Comparison of ENCODE assay signal across 11 cellular contexts in genomic region chr11:46541593-46542371, GRCh38. TPM values are rescaled to one million over a fixed set of nuclear protein-coding genes. Genes with fewer than 3 reads are reported as not detected.
DNase-seq lines count a peak whose midpoint lies in the region; ATAC-seq and TF ChIP-seq lines count a peak whose summit lies in the region.
"Had no signal": no experiment of that assay in that cellular context is flagged by ENCODE, and none has a peak within 500 bp of the region (broad histone marks: within the 10 kb centered on the region; RNA-seq: fewer than 3 reads in every experiment).

No MANE protein-coding gene starts in this region.

- H3K4me3 ChIP-seq in A673 (ENCODE audit: low read depth, low read length, poor library complexity, severe bottlenecking) (no peak overlapping the region), lung (no peak overlapping the region)
- H3K4me3 ChIP-seq: tibial nerve had no signal

- no peaks in the 10 kb centered on the region for H3K9me3 ChIP-seq in A673 (ENCODE audit: low read depth, low read length, poor library complexity, severe bottlenecking)
- no peaks in the 10 kb centered on the region for H3K9me3 ChIP-seq in lung (ENCODE audit: control insufficient read depth in 2 of 2, insufficient read depth in 1 of 2, low read length in 1 of 2)
- H3K9me3 ChIP-seq: tibial nerve had no signal

- intact Hi-C loops in A673 (cut with micrococcal nuclease; ENCODE audit: unreplicated experiment) = no loop called here

- peaks cover 62% of the 10 kb centered on the region for H3K36me3 ChIP-seq in A673 (ENCODE audit: insufficient read depth, low read length, poor library complexity, severe bottlenecking)
- peaks cover 31 to 32% of the 10 kb centered on the region in 2 donors for H3K36me3 ChIP-seq in lung (ENCODE audit: control insufficient read depth in 2 of 2, insufficient read depth in 2 of 2, low read length in 2 of 2)

- ATAC-seq in lung (ENCODE audit: insufficient read depth, low FRiP score) (peak; percentile 72), GM21447 (IDR thresholded peaks at IDR 0.05; ENCODE audit: unreplicated experiment) (no peak), HG02623 (IDR thresholded peaks at IDR 0.05; ENCODE audit: unreplicated experiment) (no peak)

- H3K27me3 ChIP-seq in A673 (replicated peaks; ENCODE audit: insufficient read depth, low read depth, low read length, poor library complexity) = no peaks in the 10 kb centered on the region
- no peaks in the 10 kb centered on the region for H3K27me3 ChIP-seq in lung (ENCODE audit: control insufficient read depth, insufficient read depth)
- H3K27me3 ChIP-seq: tibial nerve had no signal

- DNase-seq in A673 (ENCODE audit: low spot score) (no peak), NCI-H2029 treated with DMSO at 0.1 percent for 48 hours (lab: John Stamatoyannopoulos, UW) (peak; percentile 91), cerebellar cortex (ENCODE audit: low spot score) (peak; percentile 77), lung (ENCODE audit: low spot score) (peak; percentile 89), HuH-7 (ENCODE audit: low spot score) (no peak), T1000 (lab: John Stamatoyannopoulos, UW) (no peak)
- DNase-seq: activated naive CD8-positive, alpha-beta T cell treated with anti-CD3 and anti-CD28 coated beads, Interleukin-2, amount 10 ng/mL, durations not matched to agents 7 days and 5 days had no signal

- H3K4me1 ChIP-seq in A673 (ENCODE audit: insufficient read depth, low read length, poor library complexity, severe bottlenecking) (peaks cover 10% of the 10 kb centered on the region), lung (ENCODE audit: control insufficient read depth in 2 of 2, insufficient read depth in 2 of 2, low read length in 2 of 2) (peaks cover 2 to 3% of the 10 kb centered on the region in 2 donors)

- no TSS peak for BruUV-seq in A673 (replicated peaks; lab: Mats Ljungman, UMichigan)

- CTCF ChIA-PET in A673 (lab: Charles Lee) = interaction anchor here (0.6 kb wide), 1 partner anchor 28 kb away, joined by 11 read pairs; no protein-coding TSS in a partner anchor

- no peak overlapping the region for H3K27ac ChIP-seq in A673 (ENCODE audit: low read depth, low read length, poor library complexity, severe bottlenecking)
- H3K27ac ChIP-seq in lung (ENCODE audit: low read depth in 1 of 2, low read length in 1 of 2) = peak overlapping the region in 1 of 2 donors; percentile 48
- H3K27ac ChIP-seq: HL-60, tibial nerve had no signal

- WGBS in lung, 2 donors = 75% methylated on average over 16 of the region's 16 CpGs

- POLR2A ChIA-PET in A673 (lab: Charles Lee; ENCODE audit: low non-redundant PET) = no interaction called here

- peak; percentile 36; the same call in 1 of the 2 replicates for TF ChIP-seq CTCF in A673 (conservative IDR thresholded peaks at IDR 0.05; ENCODE audit: low read depth, low read length)
- no peak for TF ChIP-seq CTCF in lung (IDR thresholded peaks at IDR 0.05; ENCODE audit: control extremely low read depth, extremely low read depth)

RNA-seq across cellular contexts. Expression of gene AMBRA1, which starts 52.0 kb away (rescaled TPM):
- total RNA-seq in A673 (2021) (69.9 and 78.1 TPM in 2 replicates), lung (10 to 100 TPM; 34.5 to 41.2 TPM)
- 10 to 100 TPM in 1 of 2 donors, 1 to 10 TPM in 1; 7.4 to 12.9 TPM for polyA plus RNA-seq in lung

Comparison
In these comparisons a context has a peak if more than half of its experiments do, and no peak if none do; other contexts are left out.
1. DNase-seq: peak in NCI-H2029 treated with DMSO at 0.1 percent for 48 hours (single experiment), cerebellar cortex (single experiment) and lung (single experiment); none in A673 (single experiment), HuH-7 (single experiment) and T1000 (single experiment).